ENCODE assay signal across 21 cellular contexts in the genomic region with DNA sequence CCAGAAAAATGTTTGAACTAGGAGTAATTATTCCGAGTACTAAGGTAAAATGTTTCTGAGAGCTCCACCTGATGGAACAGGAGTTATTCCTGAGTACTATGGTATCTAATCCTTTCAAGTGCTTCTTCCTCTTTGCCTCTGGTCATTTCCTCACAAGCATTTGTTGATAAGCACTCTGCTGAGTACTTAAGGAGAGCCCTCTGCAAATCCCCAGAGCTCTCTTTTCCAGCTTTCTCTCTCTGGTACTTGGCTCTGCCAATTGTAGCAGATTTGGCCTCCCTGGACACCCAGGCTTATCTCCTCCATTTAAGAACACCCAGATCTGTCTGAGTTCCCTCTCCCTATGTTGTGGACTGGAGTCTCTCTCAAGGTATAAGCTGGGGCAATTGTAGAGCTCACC.
DNase-seq lines count a peak whose midpoint lies in the region; ATAC-seq, FAIRE-seq and TF ChIP-seq lines count a peak whose summit lies in the region.
"Had no signal": no experiment of that assay in that cellular context is flagged by ENCODE, and none has a peak within 500 bp of the region (broad histone marks: within the 10 kb centered on the region; RNA-seq: fewer than 3 reads in every experiment).

No MANE protein-coding gene starts in this region.

- no peaks in the 10 kb centered on the region for H3K79me2 ChIP-seq in OCI-LY7 (ENCODE audit: insufficient read depth, low read depth, low read length)

- peak; percentile 25 for DNase-seq in NCI-H510A treated with DMSO at 0.1 percent for 48 hours (lab: John Stamatoyannopoulos, UW)
- no peak for DNase-seq in NCI-H510A (lab: John Stamatoyannopoulos, UW)
- no peak for DNase-seq in OCI-LY7 (ENCODE audit: low spot score)
- DNase-seq in mesenchymal stem cell: no peak
- DNase-seq in pancreas: no peak
- DNase-seq: Calu3; CD8-positive, alpha-beta memory T cell; DMS153; H9; HFFc6; Kasumi-1; NCI-H1417 treated with DMSO at 0.1 percent for 48 hours; NCI-H1930; NCI-H526; OCI-M1; SJCRH30 had no signal

- H3K4me1 ChIP-seq in OCI-LY7 (ENCODE audit: insufficient read depth, low read length, poor library complexity, severe bottlenecking): peaks cover 27% of the 10 kb centered on the region
- H3K4me1 ChIP-seq in mesenchymal stem cell (ENCODE audit: control insufficient read depth, insufficient read depth, low read depth, low read length): peaks cover 3% of the 10 kb centered on the region
- H3K4me1 ChIP-seq in pancreas: peaks cover 0 to 12% (median 4%) of the 10 kb centered on the region in 3 donors
- H3K4me1 ChIP-seq: SJCRH30 had no signal

- H3K23ac ChIP-seq in mesenchymal stem cell (ENCODE audit: low read length in 2 of 2): no peak overlapping the region

- H3K27ac ChIP-seq in OCI-LY7 (ENCODE audit: low read depth, low read length, poor library complexity, severe bottlenecking) (no peak overlapping the region), mesenchymal stem cell (ENCODE audit: low read length, poor library complexity, severe bottlenecking) (no peak overlapping the region), pancreas (no peak overlapping the region)
- H3K27ac ChIP-seq: C4-2B, SJCRH30 had no signal

- FAIRE-seq in pancreas (lab: Jason Lieb, UNC): no peak
- FAIRE-seq: RCC 7860 had no signal

- no peak overlapping the region for H2BK120ac ChIP-seq in mesenchymal stem cell (ENCODE audit: low read depth, low read length)

- H3K4me2 ChIP-seq in OCI-LY7 (ENCODE audit: low read length): peak overlapping the region; percentile 3; the same call in 1 of the 2 replicates
- H3K4me2 ChIP-seq in mesenchymal stem cell (ENCODE audit: low read length, poor library complexity, severe bottlenecking): no peak overlapping the region

- H2AFZ ChIP-seq in OCI-LY7 (ENCODE audit: low read length) (peak overlapping the region; percentile 52; the same call in 1 of the 2 replicates), mesenchymal stem cell (ENCODE audit: low read depth, low read length) (no peak overlapping the region)

- H3K27me3 ChIP-seq in mesenchymal stem cell (ENCODE audit: control insufficient read depth in 1 of 2, insufficient read depth in 1 of 2, low read length in 2 of 2): peaks cover 0 to 10% of the 10 kb centered on the region in 2 experiments
- H3K27me3 ChIP-seq in pancreas: no peaks in the 10 kb centered on the region
- H3K27me3 ChIP-seq: SJCRH30 had no signal

- H3K9me2 ChIP-seq in OCI-LY7 (ENCODE audit: insufficient read depth, low read length): no peaks in the 10 kb centered on the region

- CTCF ChIA-PET in OCI-LY7 (lab: Charles Lee; ENCODE audit: unreplicated experiment): no interaction called here

- H2BK12ac ChIP-seq in mesenchymal stem cell (ENCODE audit: low read length in 2 of 2): no peak overlapping the region

- intact Hi-C loops in OCI-LY7 (cut with micrococcal nuclease; ENCODE audit: unreplicated experiment) (no loop called here), pancreas (cut with DNase I) (no loop called here)

- no peak for TF ChIP-seq CTCF in OCI-LY7 (conservative IDR thresholded peaks at IDR 0.05; ENCODE audit: low read length)
- TF ChIP-seq CTCF in pancreas (IDR thresholded peaks at IDR 0.05): no peak

- BruUV-seq in OCI-LY7 (replicated peaks; lab: Mats Ljungman, UMichigan): no TSS peak

- H3K14ac ChIP-seq in mesenchymal stem cell (ENCODE audit: low read length in 2 of 2): no peak overlapping the region

- no peak overlapping the region for H4K91ac ChIP-seq in mesenchymal stem cell (ENCODE audit: low read length)

- POLR2A ChIA-PET in OCI-LY7 (lab: Charles Lee): interaction anchor here (1.6 kb wide), 1 partner anchor 24 kb away, joined by 5 read pairs; no protein-coding TSS in a partner anchor

- no peak overlapping the region for H2BK5ac ChIP-seq in mesenchymal stem cell (ENCODE audit: low read depth, low read length, poor library complexity, severe bottlenecking)

- ATAC-seq in GM21619 (IDR thresholded peaks at IDR 0.05; ENCODE audit: unreplicated experiment) (no peak), pancreas (no peak), HG02642 (IDR thresholded peaks at IDR 0.05; ENCODE audit: poor library complexity, unreplicated experiment) (no peak), GM21529 (IDR thresholded peaks at IDR 0.05; ENCODE audit: unreplicated experiment) (no peak)

- peaks cover 51% of the 10 kb centered on the region for H3K9me3 ChIP-seq in OCI-LY7 (ENCODE audit: low read length)
- peaks cover 4% of the 10 kb centered on the region for H3K9me3 ChIP-seq in mesenchymal stem cell (ENCODE audit: control insufficient read depth, low read length)
- no peaks in the 10 kb centered on the region for H3K9me3 ChIP-seq in pancreas

- WGBS in mesenchymal stem cell: 64% methylated on average over 1 of the region's 1 CpG
- WGBS in pancreas, 2 donors: 87 to 100% methylated on average over 1 of the region's 1 CpG

- no peak overlapping the region for H2BK15ac ChIP-seq in mesenchymal stem cell (ENCODE audit: low read depth, poor library complexity, severe bottlenecking)

- H3K9ac ChIP-seq in mesenchymal stem cell (ENCODE audit: low read length): no peak overlapping the region

- no peak overlapping the region for H3K4ac ChIP-seq in mesenchymal stem cell (ENCODE audit: low read depth in 1 of 2, low read length in 2 of 2)

- H3K36me3 ChIP-seq in OCI-LY7 (ENCODE audit: insufficient read depth, low read length) (peaks cover 5% of the 10 kb centered on the region; the same call in 1 of the 2 replicates), mesenchymal stem cell (ENCODE audit: control insufficient read depth in 1 of 2, insufficient read depth in 2 of 2, low read depth in 1 of 2, low read length in 2 of 2) (no peaks in the 10 kb centered on the region), pancreas (no peaks in the 10 kb centered on the region)
- H3K36me3 ChIP-seq: SJCRH30 had no signal

- no peak overlapping the region for H4K8ac ChIP-seq in mesenchymal stem cell (ENCODE audit: low read length)

- H3K4me3 ChIP-seq in OCI-LY7 (ENCODE audit: low read depth, low read length, poor library complexity, severe bottlenecking) (no peak overlapping the region), mesenchymal stem cell (ENCODE audit: insufficient read depth in 1 of 2, low read depth in 1 of 2, low read length in 2 of 2) (no peak overlapping the region), pancreas (no peak overlapping the region)
- H3K4me3 ChIP-seq: SJCRH30 had no signal

- peak overlapping the region; percentile 92 for H2AK5ac ChIP-seq in mesenchymal stem cell (ENCODE audit: low read length, severe bottlenecking)

- H3K79me1 ChIP-seq in mesenchymal stem cell (replicated peaks; ENCODE audit: low read length, poor library complexity, severe bottlenecking): no peaks in the 10 kb centered on the region

- no peak overlapping the region for H3K18ac ChIP-seq in mesenchymal stem cell (ENCODE audit: low read depth in 1 of 2, low read length in 2 of 2)

- H4K20me1 ChIP-seq in OCI-LY7 (ENCODE audit: insufficient read depth, low read length): no peaks in the 10 kb centered on the region
